2 cellular contexts compared by ENCODE assay signal in the genomic region with DNA sequence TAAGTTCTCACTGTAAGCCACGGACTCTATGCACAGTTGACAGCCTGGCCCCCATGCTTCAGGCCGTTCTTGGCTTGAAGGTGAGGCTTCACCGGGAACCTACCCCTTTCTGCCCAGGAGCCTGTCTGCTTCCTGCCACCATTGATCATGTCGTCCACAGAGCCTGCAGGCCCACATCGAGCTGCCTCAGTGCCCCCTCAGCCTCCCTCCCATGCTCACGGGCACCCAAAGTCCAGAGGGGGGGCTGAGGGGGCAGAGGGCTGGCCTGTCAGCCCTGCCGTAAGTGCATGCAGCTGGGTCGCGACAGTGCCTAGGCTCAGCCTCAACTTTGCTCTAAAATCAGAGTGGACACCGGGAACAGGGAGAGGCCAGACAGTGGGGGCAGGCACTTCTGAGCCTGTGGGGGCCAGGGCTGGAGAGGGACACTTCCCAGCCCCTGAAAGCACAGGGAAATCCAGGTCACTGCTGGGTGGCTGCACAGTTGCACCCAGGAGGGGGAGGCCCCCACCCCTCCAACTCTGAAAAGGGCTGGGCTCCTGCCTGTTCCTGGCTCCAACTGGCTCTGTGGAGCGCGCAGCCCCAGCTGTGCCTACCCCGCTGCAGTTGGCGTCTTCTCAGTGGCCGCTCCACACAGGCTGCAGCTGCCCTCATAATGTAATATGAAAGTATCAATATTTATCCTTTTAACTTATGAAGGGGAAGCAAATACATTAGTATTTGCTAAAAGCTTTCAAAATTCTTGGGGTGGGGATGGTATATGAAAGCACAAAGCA.
TF ChIP-seq lines count a peak whose summit lies in the region.

No MANE protein-coding gene starts in this region.

TF ChIP-seq in H1, 55 proteins besides CTCF, POLR2A, EP300 and RAD21:
- TF ChIP-seq CHD7 (IDR thresholded peaks at IDR 0.05; ENCODE audit: insufficient replicate concordance, low read length) (no peak), SIRT6 (IDR thresholded peaks at IDR 0.05; ENCODE audit: low read length) (no peak), GTF2F1 (IDR thresholded peaks at IDR 0.05; ENCODE audit: borderline replicate concordance, low read depth, low read length) (no peak), TCF12 (IDR thresholded peaks at IDR 0.05; ENCODE audit: low read depth, low read length) (no peak), TEAD4 (IDR thresholded peaks at IDR 0.05; ENCODE audit: low read depth, low read length) (no peak), CEBPB (IDR thresholded peaks at IDR 0.05; ENCODE audit: low read depth, low read length) (no peak), SUZ12 (IDR thresholded peaks at IDR 0.05; ENCODE audit: low read length) (no peak), PHF8 (conservative IDR thresholded peaks at IDR 0.05; ENCODE audit: low read depth, low read length) (no peak), MAFK (IDR thresholded peaks at IDR 0.05; ENCODE audit: low read depth, low read length) (no peak), ZNF274 (IDR thresholded peaks at IDR 0.05; ENCODE audit: borderline replicate concordance, extremely low read depth, low read length) (no peak), CHD1 (IDR thresholded peaks at IDR 0.05; ENCODE audit: low read depth, low read length) (no peak), USF2 (IDR thresholded peaks at IDR 0.05; ENCODE audit: low read length) (no peak), SP2 (IDR thresholded peaks at IDR 0.05; ENCODE audit: low read length) (no peak), GABPA (IDR thresholded peaks at IDR 0.05; ENCODE audit: borderline replicate concordance, insufficient read depth, low read length) (no peak)

TF ChIP-seq in GM12891, 5 proteins besides CTCF, POLR2A, EP300 and RAD21:
- TF ChIP-seq PAX5 (IDR thresholded peaks at IDR 0.05; ENCODE audit: insufficient read depth, low read length, severe bottlenecking) (no peak), POU2F2 (IDR thresholded peaks at IDR 0.05; ENCODE audit: low read depth, low read length) (no peak), POLR2AphosphoS5 (IDR thresholded peaks at IDR 0.05; ENCODE audit: low read depth, low read length) (no peak), TAF1 (IDR thresholded peaks at IDR 0.05; ENCODE audit: low read depth, low read length) (no peak), SPI1 (IDR thresholded peaks at IDR 0.05; ENCODE audit: low read depth, low read length) (no peak)
